8 cellular contexts compared by ENCODE assay signal in the genomic region with DNA sequence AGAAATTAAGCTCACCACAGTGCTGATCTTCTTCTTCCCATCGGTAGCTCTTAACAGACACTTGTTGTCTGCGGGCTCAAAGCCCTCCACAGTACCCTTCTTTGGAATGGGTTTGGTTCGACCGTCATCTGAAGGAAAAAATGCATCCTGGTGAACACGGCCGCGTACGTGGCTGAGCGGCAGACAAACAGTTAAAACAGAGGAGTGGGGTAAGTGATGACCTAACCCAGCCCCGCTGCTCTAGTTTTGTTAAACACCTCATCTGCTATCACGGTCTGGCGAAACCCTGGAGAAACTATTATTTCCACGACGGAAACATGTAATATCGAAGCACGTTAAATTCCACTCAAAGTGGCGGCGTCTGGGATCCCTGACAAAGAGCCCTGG. TPM values are rescaled to one million over a fixed set of nuclear protein-coding genes. Genes with fewer than 3 reads are reported as not detected.
DNase-seq lines count a peak whose midpoint lies in the region; ATAC-seq and TF ChIP-seq lines count a peak whose summit lies in the region.

No MANE protein-coding gene starts in this region.

- intact Hi-C loops in cardiac septum (cut with DNase I), result loop anchor here (10.0 kb wide), 1 partner anchor 253 kb away; a partner anchor contains a TSS

- H3K27ac ChIP-seq in cardiac muscle cell, result peak overlapping the region; percentile 96
- peak overlapping the region; percentile 96 for H3K27ac ChIP-seq in suprapubic skin

- TF ChIP-seq CTCF in cardiac muscle cell (IDR thresholded peaks at IDR 0.05; ENCODE audit: low read depth, low read length) (no peak), suprapubic skin (IDR thresholded peaks at IDR 0.05) (no peak)

- H3K36me3 ChIP-seq in cardiac muscle cell, result peaks cover 38% of the 10 kb centered on the region
- H3K36me3 ChIP-seq in suprapubic skin, result peaks cover 40% of the 10 kb centered on the region

- TF ChIP-seq EP300 in suprapubic skin (IDR thresholded peaks at IDR 0.05), result no peak

- H3K4me1 ChIP-seq in cardiac muscle cell (ENCODE audit: low read depth), result peaks cover 8% of the 10 kb centered on the region
- H3K4me1 ChIP-seq in suprapubic skin, result peaks cover 21% of the 10 kb centered on the region

- H3K9me3 ChIP-seq in cardiac muscle cell (ENCODE audit: low read depth), result no peaks in the 10 kb centered on the region
- no peaks in the 10 kb centered on the region for H3K9me3 ChIP-seq in suprapubic skin

- H3K4me3 ChIP-seq in cardiac muscle cell, result peak overlapping the region; percentile 50
- H3K4me3 ChIP-seq in suprapubic skin, result peak overlapping the region; percentile 85

- WGBS in suprapubic skin, result under 1% methylated on average over 18 of the region's 18 CpGs

- DNase-seq in cardiac muscle cell (ENCODE audit: low read depth in 1 of 2, low spot score in 1 of 2) (peak; percentile 33 to 41), cardiac septum (ENCODE audit: low spot score) (no peak), amniotic epithelial cell (ENCODE audit: low read depth) (peak; percentile 63), islet precursor cell (peak; percentile 67), suprapubic skin (ENCODE audit: low spot score in 2 of 2) (no peak), iPS-NIHi11 (ENCODE audit: low spot score) (no peak)

- no peak for ATAC-seq in HG03095 (IDR thresholded peaks at IDR 0.05; ENCODE audit: unreplicated experiment)
- ATAC-seq in HG03442 (IDR thresholded peaks at IDR 0.05; ENCODE audit: unreplicated experiment), result no peak

- H3K27me3 ChIP-seq in cardiac muscle cell (no peaks in the 10 kb centered on the region), suprapubic skin (no peaks in the 10 kb centered on the region)

- TF ChIP-seq POLR2A in suprapubic skin (IDR thresholded peaks at IDR 0.05), result no peak

RNA-seq across cellular contexts. Expression of a gene that starts 0.7 kb away (rescaled TPM):
- total RNA-seq in cardiac muscle cell (691 and 719 TPM in 2 replicates), cardiac septum (168 TPM), suprapubic skin (100 to 1,000 TPM; 161 to 218 (median 170) TPM)
- 1,163 and 1,525 TPM in 2 replicates for polyA plus RNA-seq in cardiac muscle cell

Comparison
In these comparisons a context has a peak if more than half of its experiments do, and no peak if none do; other contexts are left out.
1. DNase-seq: peak in cardiac muscle cell (2 of 2), amniotic epithelial cell (single experiment) and islet precursor cell (single experiment); none in cardiac septum (single experiment), suprapubic skin (0 of 2) and iPS-NIHi11 (single experiment).